Comparison of ENCODE assay signal across 9 cellular contexts in genomic region chr2:85577063-85577385, GRCh38. TPM values are rescaled to one million over a fixed set of nuclear protein-coding genes. Genes with fewer than 3 reads are reported as not detected.
DNase-seq lines count a peak whose midpoint lies in the region; ATAC-seq and TF ChIP-seq lines count a peak whose summit lies in the region.
"Had no signal": no experiment of that assay in that cellular context is flagged by ENCODE, and none has a peak within 500 bp of the region (broad histone marks: within the 10 kb centered on the region; RNA-seq: fewer than 3 reads in every experiment).

No MANE protein-coding gene starts in this region.

- no peaks in the 10 kb centered on the region for H3K27me3 ChIP-seq in right lobe of liver

- intact Hi-C loops in activated CD4-positive, alpha-beta T cell treated with anti-CD3 and anti-CD28 coated beads for 36 hours (cut with DNase I, micrococcal nuclease): loop anchor here (1.0 to 5.0 kb wide), 3 partner anchors 16 to 35 kb away; partner anchors contain the start of genes C2orf68 (in 1 of the 2) and GGCX (in 1 of the 2)
- intact Hi-C loops in right lobe of liver (cut with DNase I): no loop called here

- H3K36me3 Mint-ChIP-seq in activated CD4-positive, alpha-beta T cell treated with anti-CD3 and anti-CD28 coated beads for 36 hours (ENCODE audit: low read depth): peaks cover 15% of the 10 kb centered on the region
- H3K36me3 Mint-ChIP-seq in activated naive CD4-positive, alpha-beta T cell treated with anti-CD3 and anti-CD28 coated beads, Interleukin-2, amount 50 U/mL, for 72 hours: peaks cover 22 to 25% of the 10 kb centered on the region in 2 donors

- peak overlapping the region; percentile 98 for H3K4me3 Mint-ChIP-seq in activated CD4-positive, alpha-beta T cell treated with anti-CD3 and anti-CD28 coated beads for 36 hours

- 30% methylated on average over 3 of the region's 3 CpGs for WGBS in right lobe of liver (ENCODE audit: insufficient coverage, low coverage, low lambda C conversion rate, missing lambda C conversion rate)

- H3K9me3 Mint-ChIP-seq in activated CD4-positive, alpha-beta T cell treated with anti-CD3 and anti-CD28 coated beads for 36 hours (ENCODE audit: low read depth): no peaks in the 10 kb centered on the region
- no peaks in the 10 kb centered on the region for H3K9me3 Mint-ChIP-seq in activated naive CD4-positive, alpha-beta T cell treated with anti-CD3 and anti-CD28 coated beads, Interleukin-2, amount 50 U/mL, for 72 hours

- POLR2A ChIA-PET in activated CD4-positive, alpha-beta T cell treated with anti-CD3 and anti-CD28 coated beads for 36 hours (lab: Charles Lee): interaction anchor here (0.6 to 1.6 kb wide), 4 partner anchors 28 to 140 kb away, joined by 3 to 5 read pairs (median 4); partner anchors contain the start of gene MAT2A

- no peaks in the 10 kb centered on the region for H3K9me3 ChIP-seq in right lobe of liver

- in situ Hi-C loops in KBM-7 (cut with MboI; ENCODE audit: low pct_unique_long_range_greater_than_20kb, low sequenced_read_pairs): no loop called here

- no peak for DNase-seq in activated CD4-positive, alpha-beta T cell treated with anti-CD3 and anti-CD28 coated beads for 36 hours
- DNase-seq in activated CD4-positive, alpha-beta T cell treated with anti-CD3 and anti-CD28 coated beads, Interleukin-2, amount 50 U/mL, for 4 hours: no peak
- DNase-seq in activated naive CD4-positive, alpha-beta T cell treated with anti-CD3 and anti-CD28 coated beads, Interleukin-2, amount 50 U/mL, for 72 hours (ENCODE audit: low spot score in 2 of 2): no peak
- DNase-seq in right lobe of liver: no peak
- DNase-seq in substantia nigra (lab: John Stamatoyannopoulos, UW): no peak
- DNase-seq in cerebellum (ENCODE audit: low spot score): no peak
- DNase-seq in KBM-7: no peak

- peaks cover 25% of the 10 kb centered on the region for H3K4me1 Mint-ChIP-seq in activated CD4-positive, alpha-beta T cell treated with anti-CD3 and anti-CD28 coated beads for 36 hours

- H3K27ac ChIP-seq in right lobe of liver (peak overlapping the region; percentile 65 to 79 (median 73)), substantia nigra (ENCODE audit: low read depth, low read length, poor library complexity, severe bottlenecking) (peak overlapping the region; percentile 63)

- no peak for ATAC-seq in activated CD4-positive, alpha-beta T cell treated with anti-CD3 and anti-CD28 coated beads for 36 hours
- ATAC-seq in activated naive CD4-positive, alpha-beta T cell treated with anti-CD3 and anti-CD28 coated beads, Interleukin-2, amount 50 U/mL, for 72 hours: no peak
- ATAC-seq in right lobe of liver: no peak
- ATAC-seq in HG03342 (IDR thresholded peaks at IDR 0.05; ENCODE audit: unreplicated experiment): no peak

- H3K27me3 Mint-ChIP-seq in activated CD4-positive, alpha-beta T cell treated with anti-CD3 and anti-CD28 coated beads for 36 hours: no peaks in the 10 kb centered on the region

- peak overlapping the region; percentile 56 to 63 (median 59) for H3K4me3 ChIP-seq in right lobe of liver

- TF ChIP-seq POLR2A in right lobe of liver (IDR thresholded peaks at IDR 0.05): no peak

- peaks cover 0 to 13% (median 0%) of the 10 kb centered on the region in 4 donors for H3K4me1 ChIP-seq in right lobe of liver

- peak overlapping the region; percentile 91 for H3K27ac Mint-ChIP-seq in activated CD4-positive, alpha-beta T cell treated with anti-CD3 and anti-CD28 coated beads for 36 hours
- H3K27ac Mint-ChIP-seq in activated naive CD4-positive, alpha-beta T cell treated with anti-CD3 and anti-CD28 coated beads, Interleukin-2, amount 50 U/mL, for 72 hours: peak overlapping the region; percentile 93 to 95

- CTCF ChIA-PET in activated CD4-positive, alpha-beta T cell treated with anti-CD3 and anti-CD28 coated beads for 36 hours (lab: Charles Lee): interaction anchor here (0.6 to 2.7 kb wide), 7 partner anchors 16 to 234 kb away, joined by 3 to 8 read pairs (median 4); partner anchors contain the start of genes GGCX and RNF181

- no peaks in the 10 kb centered on the region for H3K36me3 ChIP-seq in right lobe of liver

- TF ChIP-seq CTCF in right lobe of liver (IDR thresholded peaks at IDR 0.05): no peak

RNA-seq across cellular contexts. Expression of gene VAMP8, which starts 0.4 kb away (rescaled TPM):
- total RNA-seq in activated CD4-positive, alpha-beta T cell treated with anti-CD3 and anti-CD28 coated beads for 36 hours: 100 to 1,000 TPM in 1 of 2 experiments, 10 to 100 TPM in 1; 98.3 to 106 TPM
- total RNA-seq in activated naive CD4-positive, alpha-beta T cell treated with anti-CD3 and anti-CD28 coated beads, Interleukin-2, amount 50 U/mL, for 72 hours: 100 to 1,000 TPM; 119 to 135 TPM
- total RNA-seq in right lobe of liver (100 to 1,000 TPM in 1 of 6 experiments, 10 to 100 TPM in 5; 59.5 to 107 (median 74.5) TPM), cerebellum (1.6 TPM)
- total RNA-seq: A673 had no signal

RNA-seq across cellular contexts. Expression of gene VAMP5, which starts 7.2 kb away (rescaled TPM):
- total RNA-seq in activated CD4-positive, alpha-beta T cell treated with anti-CD3 and anti-CD28 coated beads for 36 hours: 10 to 100 TPM; 21.4 to 26.7 TPM
- 10 to 100 TPM; 50.6 to 68.0 TPM for total RNA-seq in activated naive CD4-positive, alpha-beta T cell treated with anti-CD3 and anti-CD28 coated beads, Interleukin-2, amount 50 U/mL, for 72 hours
- total RNA-seq in right lobe of liver: 10 to 100 TPM; 27.2 to 50.1 (median 34.7) TPM
- total RNA-seq in cerebellum: 6.7 TPM

RNA-seq across cellular contexts. Expression of gene GGCX, which starts 15.7 kb away (rescaled TPM):
- 10 to 100 TPM; 20.1 to 22.2 TPM for total RNA-seq in activated CD4-positive, alpha-beta T cell treated with anti-CD3 and anti-CD28 coated beads for 36 hours
- 10 to 100 TPM; 21.2 to 21.5 TPM for total RNA-seq in activated naive CD4-positive, alpha-beta T cell treated with anti-CD3 and anti-CD28 coated beads, Interleukin-2, amount 50 U/mL, for 72 hours
- total RNA-seq in right lobe of liver: 100 to 1,000 TPM in 4 of 6 experiments, 10 to 100 TPM in 2; 89.6 to 238 (median 183) TPM
- 34.1 TPM for total RNA-seq in cerebellum

RNA-seq across cellular contexts. Expression of gene RNF181, which starts 18.5 kb away (rescaled TPM):
- 100 to 1,000 TPM; 113 to 140 TPM for total RNA-seq in activated CD4-positive, alpha-beta T cell treated with anti-CD3 and anti-CD28 coated beads for 36 hours
- total RNA-seq in activated naive CD4-positive, alpha-beta T cell treated with anti-CD3 and anti-CD28 coated beads, Interleukin-2, amount 50 U/mL, for 72 hours: 100 to 1,000 TPM; 128 to 163 TPM
- total RNA-seq in right lobe of liver (100 to 1,000 TPM in 2 of 6 experiments, 10 to 100 TPM in 4; 54.5 to 123 (median 66.6) TPM), cerebellum (39.8 TPM)

RNA-seq across cellular contexts. Expression of gene TMEM150A, which starts 25.5 kb away (rescaled TPM):
- total RNA-seq in activated CD4-positive, alpha-beta T cell treated with anti-CD3 and anti-CD28 coated beads for 36 hours: 1 to 10 TPM; 1.3 to 2.5 TPM
- 1 to 10 TPM in 1 of 2 donors, under 1 TPM in 1; 0.91 to 3.1 TPM for total RNA-seq in activated naive CD4-positive, alpha-beta T cell treated with anti-CD3 and anti-CD28 coated beads, Interleukin-2, amount 50 U/mL, for 72 hours
- total RNA-seq in right lobe of liver (10 to 100 TPM; 20.0 to 26.7 (median 21.9) TPM), cerebellum (6.3 TPM)

Comparison
In these comparisons a context has a peak if more than half of its experiments do, and no peak if none do; other contexts are left out.
1. RNA of gene VAMP8, which starts 0.4 kb away (total RNA-seq): 119 to 135 TPM in activated naive CD4-positive, alpha-beta T cell treated with anti-CD3 and anti-CD28 coated beads, Interleukin-2, amount 50 U/mL, for 72 hours, 98.3 to 106 TPM in activated CD4-positive, alpha-beta T cell treated with anti-CD3 and anti-CD28 coated beads for 36 hours and 59.5 to 107 TPM in right lobe of liver; 1.6 TPM in cerebellum (single experiment); every median in the first group is over 10 times any median in the second.
2. intact Hi-C loops: an anchor here in activated CD4-positive, alpha-beta T cell treated with anti-CD3 and anti-CD28 coated beads for 36 hours (1.0 to 5.0 kb wide); none called in right lobe of liver.